Comparison of ENCODE assay signal across 1 cellular context in genomic region chr16:732936-733335, GRCh38.
TF ChIP-seq lines count a peak whose summit lies in the region.

No MANE protein-coding gene starts in this region.

TF ChIP-seq in IMR-90, 13 proteins besides CTCF, POLR2A, EP300 and RAD21:
- TF ChIP-seq BHLHE40 (IDR thresholded peaks at IDR 0.05; ENCODE audit: low read depth, low read length) = no peak
- no peak for TF ChIP-seq RFX5 (IDR thresholded peaks at IDR 0.05; ENCODE audit: low read depth, low read length)
- TF ChIP-seq MAFK (IDR thresholded peaks at IDR 0.05; ENCODE audit: low read depth, low read length) = no peak
- TF ChIP-seq MAZ (IDR thresholded peaks at IDR 0.05; ENCODE audit: borderline replicate concordance, low read depth, low read length) = no peak
- no peak for TF ChIP-seq CHD1 (IDR thresholded peaks at IDR 0.05; ENCODE audit: low read depth, low read length)
- TF ChIP-seq FOS (IDR thresholded peaks at IDR 0.05; ENCODE audit: low read depth, low read length) = no peak
- 0 out of 2 replicates have a peak, but pooled peaks have one; percentile 9 for TF ChIP-seq SMC3 (IDR thresholded peaks at IDR 0.05; ENCODE audit: low read depth, low read length)
